Comparison of ENCODE assay signal across 2 cellular contexts in genomic region chr4:72886602-72887001, GRCh38.
A peak's percentile ranks its signal among the peaks of the same experiment; 100 is the strongest.
TF ChIP-seq lines count a peak whose summit lies in the region.

No MANE protein-coding gene starts in this region.

TF ChIP-seq in SK-N-SH, 30 proteins besides CTCF, POLR2A, EP300 and RAD21:
- no peak for TF ChIP-seq USF2 (IDR thresholded peaks at IDR 0.05; ENCODE audit: borderline replicate concordance, low read depth, low read length)
- TF ChIP-seq POLR2AphosphoS5 (IDR thresholded peaks at IDR 0.05; ENCODE audit: low read depth, low read length): no peak
- TF ChIP-seq USF1 (IDR thresholded peaks at IDR 0.05; ENCODE audit: borderline replicate concordance, low read depth): no peak
- no peak for TF ChIP-seq RCOR1 (IDR thresholded peaks at IDR 0.05; ENCODE audit: low read length)
- TF ChIP-seq SMC3 (IDR thresholded peaks at IDR 0.05; ENCODE audit: low read depth, low read length): peak; percentile 39
- no peak for TF ChIP-seq TAF1 (IDR thresholded peaks at IDR 0.05; ENCODE audit: borderline replicate concordance, low read depth, low read length)
- TF ChIP-seq REST (IDR thresholded peaks at IDR 0.05; ENCODE audit: low read depth, low read length): no peak

TF ChIP-seq in SK-N-SH treated with all-trans-retinoic acid at 6 μM for 48 hours, 23 proteins besides CTCF, POLR2A, EP300 and RAD21 (continued from another document):
- TF ChIP-seq CSRNP3 (CRISPR knock-in tag; IDR thresholded peaks at IDR 0.05) (no peak), ZFP3 (CRISPR knock-in tag; IDR thresholded peaks at IDR 0.05) (no peak), TCF4 (CRISPR knock-in tag; IDR thresholded peaks at IDR 0.05; ENCODE audit: borderline replicate concordance) (no peak), RARB (CRISPR knock-in tag; IDR thresholded peaks at IDR 0.05) (no peak), CREB5 (CRISPR knock-in tag; IDR thresholded peaks at IDR 0.05; ENCODE audit: low read depth) (no peak), PPARA (CRISPR knock-in tag; IDR thresholded peaks at IDR 0.05; ENCODE audit: borderline replicate concordance) (no peak), TOX (CRISPR knock-in tag; IDR thresholded peaks at IDR 0.05; ENCODE audit: borderline replicate concordance) (no peak), SNAI2 (CRISPR knock-in tag; IDR thresholded peaks at IDR 0.05) (no peak), POU6F1 (CRISPR knock-in tag; IDR thresholded peaks at IDR 0.05; ENCODE audit: borderline replicate concordance, low read depth) (no peak), ZNF8 (CRISPR knock-in tag; IDR thresholded peaks at IDR 0.05) (no peak)
TF ChIP-seq in SK-N-SH treated with all-trans-retinoic acid at 6 μM for 48 hours: peak in this region for 0.
